1 cellular context compared by ENCODE assay signal in genomic region chr10:50343702-50344331, GRCh38.
TF ChIP-seq lines count a peak whose summit lies in the region.

No MANE protein-coding gene starts in this region.

TF ChIP-seq in K562, 482 proteins besides CTCF, POLR2A, EP300 and RAD21 (continued from another document):
- TF ChIP-seq, protein P1, sequence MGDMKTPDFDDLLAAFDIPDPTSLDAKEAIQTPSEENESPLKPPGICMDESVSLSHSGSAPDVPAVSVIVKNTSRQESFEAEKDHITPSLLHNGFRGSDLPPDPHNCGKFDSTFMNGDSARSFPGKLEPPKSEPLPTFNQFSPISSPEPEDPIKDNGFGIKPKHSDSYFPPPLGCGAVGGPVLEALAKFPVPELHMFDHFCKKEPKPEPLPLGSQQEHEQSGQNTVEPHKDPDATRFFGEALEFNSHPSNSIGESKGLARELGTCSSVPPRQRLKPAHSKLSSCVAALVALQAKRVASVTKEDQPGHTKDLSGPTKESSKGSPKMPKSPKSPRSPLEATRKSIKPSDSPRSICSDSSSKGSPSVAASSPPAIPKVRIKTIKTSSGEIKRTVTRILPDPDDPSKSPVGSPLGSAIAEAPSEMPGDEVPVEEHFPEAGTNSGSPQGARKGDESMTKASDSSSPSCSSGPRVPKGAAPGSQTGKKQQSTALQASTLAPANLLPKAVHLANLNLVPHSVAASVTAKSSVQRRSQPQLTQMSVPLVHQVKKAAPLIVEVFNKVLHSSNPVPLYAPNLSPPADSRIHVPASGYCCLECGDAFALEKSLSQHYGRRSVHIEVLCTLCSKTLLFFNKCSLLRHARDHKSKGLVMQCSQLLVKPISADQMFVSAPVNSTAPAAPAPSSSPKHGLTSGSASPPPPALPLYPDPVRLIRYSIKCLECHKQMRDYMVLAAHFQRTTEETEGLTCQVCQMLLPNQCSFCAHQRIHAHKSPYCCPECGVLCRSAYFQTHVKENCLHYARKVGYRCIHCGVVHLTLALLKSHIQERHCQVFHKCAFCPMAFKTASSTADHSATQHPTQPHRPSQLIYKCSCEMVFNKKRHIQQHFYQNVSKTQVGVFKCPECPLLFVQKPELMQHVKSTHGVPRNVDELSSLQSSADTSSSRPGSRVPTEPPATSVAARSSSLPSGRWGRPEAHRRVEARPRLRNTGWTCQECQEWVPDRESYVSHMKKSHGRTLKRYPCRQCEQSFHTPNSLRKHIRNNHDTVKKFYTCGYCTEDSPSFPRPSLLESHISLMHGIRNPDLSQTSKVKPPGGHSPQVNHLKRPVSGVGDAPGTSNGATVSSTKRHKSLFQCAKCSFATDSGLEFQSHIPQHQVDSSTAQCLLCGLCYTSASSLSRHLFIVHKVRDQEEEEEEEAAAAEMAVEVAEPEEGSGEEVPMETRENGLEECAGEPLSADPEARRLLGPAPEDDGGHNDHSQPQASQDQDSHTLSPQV (IDR thresholded peaks at IDR 0.05) = 0 out of 2 replicates have a peak, but pooled peaks have one; percentile 22
TF ChIP-seq in K562: peak in this region for 1.
